Comparison of ENCODE assay signal across 17 cellular contexts in the genomic region with DNA sequence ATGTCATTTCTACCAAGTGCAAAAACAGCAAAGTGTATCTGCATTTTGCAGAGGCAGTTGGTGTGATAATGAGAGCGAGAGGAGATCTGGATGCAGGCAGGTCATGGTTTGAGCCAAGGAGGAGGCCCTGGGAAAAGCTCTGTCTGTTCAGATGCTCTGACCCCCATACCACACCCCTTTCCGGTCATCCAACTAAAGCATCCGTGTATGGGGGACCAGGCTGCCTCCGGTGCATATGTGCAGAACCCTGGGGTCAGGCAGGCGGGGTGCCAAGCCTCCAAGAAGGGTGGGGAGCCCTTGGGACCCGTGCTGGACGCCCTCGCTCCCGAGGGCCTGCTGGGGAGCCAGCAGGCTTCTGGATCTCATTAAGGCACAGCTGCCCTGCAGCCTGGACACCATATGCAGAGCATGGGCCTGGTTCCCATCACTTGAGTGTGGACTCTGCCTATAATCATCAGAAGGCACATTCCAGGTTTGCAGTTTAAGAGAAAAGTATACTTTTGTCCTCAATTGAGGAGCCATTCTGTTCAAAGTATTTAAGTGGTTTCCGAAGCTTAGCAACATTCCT. TPM values are rescaled to one million over a fixed set of nuclear protein-coding genes. Genes with fewer than 3 reads are reported as not detected.
DNase-seq lines count a peak whose midpoint lies in the region; ATAC-seq and TF ChIP-seq lines count a peak whose summit lies in the region.
"Had no signal": no experiment of that assay in that cellular context is flagged by ENCODE, and none has a peak within 500 bp of the region (broad histone marks: within the 10 kb centered on the region; RNA-seq: fewer than 3 reads in every experiment).

No MANE protein-coding gene starts in this region.

- H3K23ac ChIP-seq in neuronal stem cell (ENCODE audit: low read depth, low read length, poor library complexity), result no peak overlapping the region

- H2AK5ac ChIP-seq in neuronal stem cell (ENCODE audit: low read depth, low read length), result peak overlapping the region; percentile 73

- H3K36me3 ChIP-seq in RWPE2 (ENCODE audit: low read depth) (no peaks in the 10 kb centered on the region), neuronal stem cell (replicated peaks in 1 of 2; ENCODE audit: control insufficient read depth in 2 of 2, insufficient read depth in 2 of 2, low read length in 2 of 2) (no peaks in the 10 kb centered on the region)
- H3K36me3 ChIP-seq: BLaER1 had no signal

- TF ChIP-seq CTCF in AG10803 (conservative IDR thresholded peaks at IDR 0.05; ENCODE audit: low read length) (no peak), RWPE2 (IDR thresholded peaks at IDR 0.05; ENCODE audit: poor library complexity, severe bottlenecking) (no peak)

- H3K4ac ChIP-seq in neuronal stem cell (ENCODE audit: low read length), result no peak overlapping the region

- H3K27ac ChIP-seq in RWPE2 (ENCODE audit: poor library complexity, severe bottlenecking) (peak overlapping the region; percentile 63), neuronal stem cell (replicated peaks; ENCODE audit: low read length) (no peak overlapping the region)
- H3K27ac ChIP-seq: BLaER1, psoas muscle had no signal

- no peak overlapping the region for H2BK12ac ChIP-seq in neuronal stem cell (ENCODE audit: low read length)

- H3K27me3 ChIP-seq in RWPE2 (ENCODE audit: insufficient read depth, poor library complexity, severe bottlenecking) (no peaks in the 10 kb centered on the region), neuronal stem cell (ENCODE audit: control insufficient read depth in 3 of 3, insufficient read depth in 3 of 3, low read depth in 1 of 3, low read length in 3 of 3) (peaks cover 0 to 6% (median 0%) of the 10 kb centered on the region in 3 experiments)
- H3K27me3 ChIP-seq: BLaER1 had no signal

- no peak overlapping the region for H2BK120ac ChIP-seq in neuronal stem cell (ENCODE audit: low read depth, low read length)

- H3K4me3 ChIP-seq in AG10803 (ENCODE audit: low read length) (no peak overlapping the region), RWPE2 (ENCODE audit: severe bottlenecking) (no peak overlapping the region), neuronal stem cell (ENCODE audit: low read length in 2 of 2) (no peak overlapping the region)
- H3K4me3 ChIP-seq: BLaER1, psoas muscle had no signal

- peak; percentile 76 for DNase-seq in AG10803 (ENCODE audit: low read depth)
- DNase-seq in RWPE2 (ENCODE audit: low spot score), result no peak
- peak; percentile 82 for DNase-seq in fibroblast of gingiva (ENCODE audit: low read depth)
- DNase-seq in neuronal stem cell (ENCODE audit: low spot score), result no peak
- no peak for DNase-seq in LoVo (ENCODE audit: low spot score)
- no peak for DNase-seq in AG08396 (ENCODE audit: low spot score)
- DNase-seq in nucleus accumbens (lab: John Stamatoyannopoulos, UW), result no peak
- DNase-seq: activated CD8-positive, alpha-beta T cell treated with anti-CD3 and anti-CD28 coated beads for 36 hours; amniotic stem cell; DMS153; Kasumi-1; NCI-H1436; NCI-H226; psoas muscle had no signal

- no peak overlapping the region for H3K9ac ChIP-seq in neuronal stem cell (ENCODE audit: low read depth, low read length, poor library complexity)
- H3K9ac ChIP-seq: BLaER1 had no signal

- no peak overlapping the region for H4K91ac ChIP-seq in neuronal stem cell (ENCODE audit: low read depth, low read length, poor library complexity)

- no CpG with 5 or more reads among the region's 10 CpGs for WGBS in neuronal stem cell (ENCODE audit: extremely low coverage in 2 of 2, insufficient read length in 2 of 2, insufficient replicate concordance in 1 of 2), 2 donors

- H2BK5ac ChIP-seq in neuronal stem cell (ENCODE audit: low read length), result no peak overlapping the region

- H3K14ac ChIP-seq in neuronal stem cell (ENCODE audit: low read length), result no peak overlapping the region

- no peaks in the 10 kb centered on the region for H3K79me1 ChIP-seq in neuronal stem cell (ENCODE audit: low read depth, low read length)

- no peak for TF ChIP-seq POLR2A in GM18505 (IDR thresholded peaks at IDR 0.05; ENCODE audit: borderline replicate concordance, extremely low read depth, insufficient read depth, insufficient read length)

- H4K8ac ChIP-seq in neuronal stem cell (ENCODE audit: low read depth, low read length), result no peak overlapping the region

- no peak overlapping the region for H3K4me2 ChIP-seq in neuronal stem cell (ENCODE audit: insufficient read depth, low read length, poor library complexity, severe bottlenecking)
- H3K4me2 ChIP-seq: BLaER1 had no signal

- no peak for ATAC-seq in RWPE2 (ENCODE audit: low read depth)
- ATAC-seq in GM18505 (IDR thresholded peaks at IDR 0.05; ENCODE audit: unreplicated experiment), result no peak
- ATAC-seq: activated CD8-positive, alpha-beta T cell treated with anti-CD3 and anti-CD28 coated beads for 36 hours had no signal

- H2BK15ac ChIP-seq in neuronal stem cell (ENCODE audit: low read length), result no peak overlapping the region

- H3K9me3 ChIP-seq in RWPE2 (ENCODE audit: severe bottlenecking) (no peaks in the 10 kb centered on the region), neuronal stem cell (replicated peaks in 1 of 2; ENCODE audit: control insufficient read depth in 2 of 2, insufficient read depth in 1 of 2, low read depth in 1 of 2, low read length in 2 of 2) (no peaks in the 10 kb centered on the region)
- H3K9me3 ChIP-seq: BLaER1, psoas muscle had no signal

- peaks cover 24% of the 10 kb centered on the region for H3K4me1 ChIP-seq in RWPE2 (ENCODE audit: insufficient read depth, poor library complexity, severe bottlenecking)
- H3K4me1 ChIP-seq in neuronal stem cell (ENCODE audit: control insufficient read depth in 2 of 2, insufficient read depth in 1 of 2, low read depth in 1 of 2, low read length in 2 of 2), result peaks cover 2 to 17% of the 10 kb centered on the region in 2 donors

- H3K18ac ChIP-seq in neuronal stem cell (ENCODE audit: low read length), result peak overlapping the region; percentile 16

- no peak overlapping the region for H2AFZ ChIP-seq in neuronal stem cell (ENCODE audit: low read length)

RNA-seq across cellular contexts. Expression of a gene that starts 56.1 kb away (rescaled TPM):
- polyA plus RNA-seq in neuronal stem cell (2013, experiment 1 of 2), result 0.10 TPM
- not detected for polyA plus RNA-seq in neuronal stem cell (2013, experiment 2 of 2)
- polyA plus RNA-seq: H1 had no signal

Comparison
In these comparisons a context has a peak if more than half of its experiments do, and no peak if none do; other contexts are left out.
1. DNase-seq: peak in AG10803 (single experiment) and fibroblast of gingiva (single experiment); none in RWPE2 (single experiment), neuronal stem cell (single experiment), LoVo (single experiment), AG08396 (single experiment) and nucleus accumbens (0 of 56).